ENCODE assay signal across 20 cellular contexts in genomic region chr6:31528307-31528777, GRCh38. TPM values are rescaled to one million over a fixed set of nuclear protein-coding genes. Genes with fewer than 3 reads are reported as not detected.
A peak's percentile ranks its signal among the peaks of the same experiment; 100 is the strongest.
DNase-seq lines count a peak whose midpoint lies in the region; ATAC-seq, FAIRE-seq and TF ChIP-seq lines count a peak whose summit lies in the region.
"Had no signal": no experiment of that assay in that cellular context is flagged by ENCODE, and none has a peak within 500 bp of the region (broad histone marks: within the 10 kb centered on the region; RNA-seq: fewer than 3 reads in every experiment).

No MANE protein-coding gene starts in this region.

- H3K4me3 ChIP-seq in K562 (no peak overlapping the region), tibial nerve (no peak overlapping the region), colonic mucosa (no peak overlapping the region)
- H3K4me3 ChIP-seq: thoracic aorta had no signal

- no peaks in the 10 kb centered on the region for H3K9me3 ChIP-seq in K562 (replicated peaks; ENCODE audit: control insufficient read depth, insufficient read depth, low read depth, low read length)
- no peaks in the 10 kb centered on the region for H3K9me3 ChIP-seq in tibial nerve
- H3K9me3 ChIP-seq in colonic mucosa, result no peaks in the 10 kb centered on the region
- H3K9me3 ChIP-seq: thoracic aorta had no signal

- H2AFZ ChIP-seq in K562 (ENCODE audit: low read depth, low read length), result no peak overlapping the region

- ATAC-seq in K562, result peak; percentile 53
- no peak for ATAC-seq in left ventricle myocardium superior

- H3K4me2 ChIP-seq in K562 (ENCODE audit: insufficient read depth, low read length), result no peak overlapping the region

- TF ChIP-seq CTCF in K562 (IDR thresholded peaks at IDR 0.05 in 2 of 3, conservative IDR thresholded peaks at IDR 0.05 in 1 of 3; ENCODE audit: insufficient read depth in 2 of 3, low read depth in 1 of 3, low read length in 3 of 3), result peak in 1 of 3 experiments; percentile 24; a peak in 1 of 6 replicates
- TF ChIP-seq CTCF in osteocyte (IDR thresholded peaks at IDR 0.05), result no peak
- no peak for TF ChIP-seq CTCF in tibial nerve (IDR thresholded peaks at IDR 0.05)
- TF ChIP-seq CTCF in colonic mucosa (IDR thresholded peaks at IDR 0.05), result no peak

- TF ChIP-seq POLR2A in K562 (conservative IDR thresholded peaks at IDR 0.05), result no peak
- no peak for TF ChIP-seq POLR2A in tibial nerve (IDR thresholded peaks at IDR 0.05)

- CTCF ChIA-PET in K562 (lab: Yijun Ruan, JAX; ENCODE audit: low intra/inter-chr PET ratio), result no interaction called here

- DNase-seq in EH (ENCODE audit: low read depth) (peak; percentile 20), M059J (ENCODE audit: low read depth) (peak; percentile 29), K562 (ENCODE audit: extremely low read depth in 1 of 4, low spot score in 3 of 4) (peak in 1 of 4 experiments; percentile 47), osteocyte (ENCODE audit: extremely low spot score, unreplicated experiment) (no peak), tibial nerve (ENCODE audit: low spot score in 2 of 2) (no peak), colonic mucosa (no peak), left ventricle myocardium superior (no peak)
- DNase-seq: islet precursor cell, MV-4-11, NCI-H2171, WERI-Rb-1 had no signal

- peaks cover 8% of the 10 kb centered on the region for H3K4me1 Mint-ChIP-seq in osteocyte (ENCODE audit: unreplicated experiment)

- H3K79me2 ChIP-seq in K562 (ENCODE audit: control insufficient read depth, insufficient read depth, low read length), result peaks cover 4% of the 10 kb centered on the region; the same call in 2 of the 3 replicates

- H3K36me3 Mint-ChIP-seq in osteocyte (ENCODE audit: unreplicated experiment), result peaks cover 26% of the 10 kb centered on the region

- no peaks in the 10 kb centered on the region for H3K9me1 ChIP-seq in K562 (ENCODE audit: control insufficient read depth, insufficient read depth, low read length)

- H3K36me3 ChIP-seq in K562 (ENCODE audit: control insufficient read depth, insufficient read depth, low read length) (peaks cover 39% of the 10 kb centered on the region), tibial nerve (peaks cover 0 to 43% (median 20%) of the 10 kb centered on the region in 3 donors), colonic mucosa (peaks cover 15% of the 10 kb centered on the region)

- H3K27me3 ChIP-seq in K562 (ENCODE audit: control insufficient read depth in 2 of 2, insufficient read depth in 2 of 2, low read length in 2 of 2) (no peaks in the 10 kb centered on the region), tibial nerve (no peaks in the 10 kb centered on the region), colonic mucosa (no peaks in the 10 kb centered on the region)

- H3K4me3 Mint-ChIP-seq in osteocyte (ENCODE audit: unreplicated experiment), result no peak overlapping the region

- WGBS in K562 (ENCODE audit: insufficient coverage, low coverage, missing lambda C conversion rate), result 32% methylated on average over 4 of the region's 4 CpGs
- WGBS in tibial nerve, 2 donors, result 90 to 95% methylated on average over 4 of the region's 4 CpGs

- TF ChIP-seq EP300 in K562 (IDR thresholded peaks at IDR 0.05; ENCODE audit: low read length), result no peak
- no peak for TF ChIP-seq EP300 in tibial nerve (IDR thresholded peaks at IDR 0.05)

- intact Hi-C loops in K562 (cut with micrococcal nuclease), result loop anchor here (5.0 kb wide), 1 partner anchor 36 kb away; no protein-coding TSS in a partner anchor
- intact Hi-C loops in colonic mucosa (cut with DNase I), result no loop called here
- intact Hi-C loops in left ventricle myocardium superior (cut with micrococcal nuclease), result no loop called here

- POLR2A ChIA-PET in K562 (lab: Yijun Ruan, JAX), result interaction anchor here (0.7 to 6.3 kb wide), 9 partner anchors 8 to 83 kb away, joined by 3 to 107 read pairs (median 3); partner anchors contain the start of gene DDX39B

- peak; percentile 71 for FAIRE-seq in K562 (lab: Jason Lieb, UNC)

- no peaks in the 10 kb centered on the region for H3K9me3 Mint-ChIP-seq in osteocyte (ENCODE audit: unreplicated experiment)

- H3K27ac ChIP-seq in K562 (ENCODE audit: extremely low read depth, low read depth, low read length) (no peak overlapping the region), tibial nerve (no peak overlapping the region), colonic mucosa (no peak overlapping the region)
- H3K27ac ChIP-seq: C4-2B, thoracic aorta, WERI-Rb-1 had no signal

- H4K20me1 ChIP-seq in K562 (replicated peaks; ENCODE audit: control insufficient read depth, insufficient read depth, low read length), result 0 out of 2 replicates have a peak, but pooled peaks cover 16% of the 10 kb centered on the region

- H3K27me3 Mint-ChIP-seq in osteocyte (ENCODE audit: unreplicated experiment), result no peaks in the 10 kb centered on the region

- H3K4me1 ChIP-seq in K562 (replicated peaks in 1 of 2; ENCODE audit: control insufficient read depth in 2 of 2, insufficient read depth in 2 of 2, low read length in 2 of 2) (peaks cover 10 to 20% of the 10 kb centered on the region in 2 experiments), tibial nerve (no peaks in the 10 kb centered on the region), colonic mucosa (no peaks in the 10 kb centered on the region)

- H3K27ac Mint-ChIP-seq in osteocyte (ENCODE audit: unreplicated experiment), result peak overlapping the region; percentile 43

- 0 out of 4 replicates have a peak, but pooled peaks of 1 of the 2 experiments have one; percentile 7 for TF ChIP-seq RAD21 in K562 (CRISPR knock-in tag; conservative IDR thresholded peaks at IDR 0.05 in 1 of 2, IDR thresholded peaks at IDR 0.05 in 1 of 2)

- H3K9ac ChIP-seq in K562 (ENCODE audit: insufficient read depth in 1 of 2, low read depth in 2 of 2, low read length in 2 of 2), result no peak overlapping the region
- H3K9ac ChIP-seq in colonic mucosa (ENCODE audit: low read depth in 2 of 2, low read length in 2 of 2), result no peak overlapping the region

- in situ Hi-C loops in K562 (cut with MboI), result loop anchor here (25.0 kb wide), 1 partner anchor 1434 kb away; the partner anchor contains the start of genes BRD2 and HLA-DMA

- no TSS peak for BruUV-seq in K562 (replicated peaks; lab: Mats Ljungman, UMichigan)

RNA-seq across cellular contexts. Expression of gene MCCD1, which starts 0.4 kb away (rescaled TPM):
- total RNA-seq in M059J (2014; rRNA removed; shearing (Covaris generic)), result not detected in 2 replicates
- not detected in 2 replicates for total RNA-seq in K562 (2011; cell fraction: chromatin; rRNA removed; ENCODE audit: low replicate concordance)
- total RNA-seq in K562 (2011; cell fraction: nucleolus; rRNA removed), result not detected in 2 replicates
- total RNA-seq in K562 (2011; cell fraction: nucleoplasm; rRNA removed), result not detected in 2 replicates
- not detected in 2 replicates for total RNA-seq in K562 (2014; rRNA removed)
- total RNA-seq in K562 (2014; rRNA removed; fragmentation: Illumina TruSeq; extraction: Trizol), result not detected in 2 replicates
- not detected in 2 replicates for total RNA-seq in K562 (2015; rRNA removed; fragmentation: Illumina TruSeq; extraction: Trizol)
- total RNA-seq in K562 (2021), result not detected in 2 replicates
- polyA plus RNA-seq in K562 (2011; rRNA removed), result not detected in 2 replicates
- not detected in 2 replicates for polyA plus RNA-seq in K562 (2011; cell fraction: cytosol; rRNA removed)
- polyA plus RNA-seq in K562 (2011; cell fraction: nucleus; rRNA removed), result not detected in 2 replicates
- polyA plus RNA-seq in K562 (2012), result 0.11 TPM in 1 of 2 replicates, not detected in the other
- polyA plus RNA-seq in K562 (2014; fragmentation: Illumina TruSeq; extraction: Trizol), result not detected in 2 replicates
- not detected for polyA plus RNA-seq in K562 (2014; fragmentation: Nextera tagmentation; extraction: Ambion mirVana)
- polyA plus RNA-seq in K562 (2014; rRNA removed), result not detected in 2 replicates
- not detected in 2 replicates for polyA minus RNA-seq in K562 (2011; rRNA and poly(A)+ RNA removed)
- not detected in 2 replicates for polyA minus RNA-seq in K562 (2011; cell fraction: cytosol; rRNA and poly(A)+ RNA removed)
- not detected in 2 replicates for polyA minus RNA-seq in K562 (2011; cell fraction: nucleus; rRNA and poly(A)+ RNA removed)
- not detected in 2 replicates for total RNA-seq in osteocyte
- not detected for total RNA-seq in tibial nerve
- not detected for total RNA-seq in colonic mucosa
- not detected for total RNA-seq in left ventricle myocardium superior
- total RNA-seq: cerebellum, epithelial cell of proximal tubule, G401, HT-29, mononuclear cell, pulmonary artery endothelial cell, thoracic aorta had no signal
- polyA plus RNA-seq: adipose tissue had no signal

RNA-seq across cellular contexts. Expression of gene DDX39B, which starts 13.5 kb away (rescaled TPM):
- total RNA-seq in M059J (2014; rRNA removed; shearing (Covaris generic)), result 351 and 506 TPM in 2 replicates
- total RNA-seq in K562 (2011; cell fraction: chromatin; rRNA removed; ENCODE audit: low replicate concordance), result 951 and 1,610 TPM in 2 replicates
- 907 and 916 TPM in 2 replicates for total RNA-seq in K562 (2011; cell fraction: nucleolus; rRNA removed)
- 1,013 and 1,191 TPM in 2 replicates for total RNA-seq in K562 (2011; cell fraction: nucleoplasm; rRNA removed)
- 769 and 923 TPM in 2 replicates for total RNA-seq in K562 (2014; rRNA removed)
- total RNA-seq in K562 (2014; rRNA removed; fragmentation: Illumina TruSeq; extraction: Trizol), result 541 and 592 TPM in 2 replicates
- total RNA-seq in K562 (2015; rRNA removed; fragmentation: Illumina TruSeq; extraction: Trizol), result 468 and 485 TPM in 2 replicates
- total RNA-seq in K562 (2021), result 539 and 597 TPM in 2 replicates
- 665 and 668 TPM in 2 replicates for polyA plus RNA-seq in K562 (2011; rRNA removed)
- 781 and 900 TPM in 2 replicates for polyA plus RNA-seq in K562 (2011; cell fraction: cytosol; rRNA removed)
- 1,075 and 1,764 TPM in 2 replicates for polyA plus RNA-seq in K562 (2011; cell fraction: nucleus; rRNA removed)
- polyA plus RNA-seq in K562 (2012), result 515 and 679 TPM in 2 replicates
- polyA plus RNA-seq in K562 (2014; fragmentation: Illumina TruSeq; extraction: Trizol), result 542 and 628 TPM in 2 replicates
- 100 to 1,000 TPM; 479 to 565 TPM for polyA plus RNA-seq in K562 (2014; fragmentation: Nextera tagmentation; extraction: Ambion mirVana)
- 869 and 906 TPM in 2 replicates for polyA plus RNA-seq in K562 (2014; rRNA removed)
- 782 and 1,359 TPM in 2 replicates for polyA minus RNA-seq in K562 (2011; rRNA and poly(A)+ RNA removed)
- polyA minus RNA-seq in K562 (2011; cell fraction: cytosol; rRNA and poly(A)+ RNA removed), result 345 and 506 TPM in 2 replicates
- 336 and 420 TPM in 2 replicates for polyA minus RNA-seq in K562 (2011; cell fraction: nucleus; rRNA and poly(A)+ RNA removed)
- 315 and 331 TPM in 2 replicates for total RNA-seq in osteocyte
- 100 to 1,000 TPM; 306 to 436 (median 358) TPM for total RNA-seq in tibial nerve
- 100 to 1,000 TPM; 213 to 422 TPM for total RNA-seq in colonic mucosa
- 176 TPM for total RNA-seq in left ventricle myocardium superior

RNA-seq across cellular contexts. Expression of gene ATP6V1G2, which starts 18.1 kb away (rescaled TPM):
- total RNA-seq in M059J (2014; rRNA removed; shearing (Covaris generic)), result 0.20 TPM in 1 of 2 replicates, not detected in the other
- 1.9 and 2.5 TPM in 2 replicates for total RNA-seq in K562 (2011; cell fraction: chromatin; rRNA removed; ENCODE audit: low replicate concordance)
- 1.6 and 1.7 TPM in 2 replicates for total RNA-seq in K562 (2011; cell fraction: nucleolus; rRNA removed)
- 1.5 and 3.5 TPM in 2 replicates for total RNA-seq in K562 (2011; cell fraction: nucleoplasm; rRNA removed)
- total RNA-seq in K562 (2014; rRNA removed) (0.12 and 0.14 TPM in 2 replicates), K562 (2014; rRNA removed; fragmentation: Illumina TruSeq; extraction: Trizol) (0.29 and 0.32 TPM in 2 replicates), K562 (2015; rRNA removed; fragmentation: Illumina TruSeq; extraction: Trizol) (0.33 and 0.57 TPM in 2 replicates), K562 (2021) (0.47 and 0.49 TPM in 2 replicates), osteocyte (8.8 and 9.0 TPM in 2 replicates), tibial nerve (1 to 10 TPM in 3 of 4 donors, under 1 TPM in 1; 0.60 to 3.8 (median 2.2) TPM), colonic mucosa (under 1 TPM; 0.57 to 0.85 TPM), left ventricle myocardium superior (2.1 TPM)
- polyA plus RNA-seq in K562 (2011; rRNA removed) (1.0 and 1.5 TPM in 2 replicates), K562 (2014; fragmentation: Illumina TruSeq; extraction: Trizol) (0.55 and 1.1 TPM in 2 replicates), K562 (2014; fragmentation: Nextera tagmentation; extraction: Ambion mirVana) (under 1 TPM; 0.15 to 0.17 TPM), K562 (2014; rRNA removed) (0.38 and 0.78 TPM in 2 replicates)
- 0.81 and 1.3 TPM in 2 replicates for polyA plus RNA-seq in K562 (2011; cell fraction: cytosol; rRNA removed)
- 1.6 and 1.9 TPM in 2 replicates for polyA plus RNA-seq in K562 (2011; cell fraction: nucleus; rRNA removed)
- 0.68 and 0.72 TPM in 2 replicates for polyA plus RNA-seq in K562 (2012)
- 0.28 and 0.60 TPM in 2 replicates for polyA minus RNA-seq in K562 (2011; rRNA and poly(A)+ RNA removed)
- polyA minus RNA-seq in K562 (2011; cell fraction: cytosol; rRNA and poly(A)+ RNA removed), result not detected in 2 replicates
- polyA minus RNA-seq in K562 (2011; cell fraction: nucleus; rRNA and poly(A)+ RNA removed), result 0.44 TPM in 1 of 2 replicates, not detected in the other
- total RNA-seq: HT-29 had no signal

RNA-seq across cellular contexts. Expression of gene NFKBIL1, which starts 19.1 kb away (rescaled TPM):
- 12.8 and 25.7 TPM in 2 replicates for total RNA-seq in M059J (2014; rRNA removed; shearing (Covaris generic))
- total RNA-seq in K562 (2011; cell fraction: chromatin; rRNA removed; ENCODE audit: low replicate concordance), result 6.9 and 18.5 TPM in 2 replicates
- 18.0 and 22.0 TPM in 2 replicates for total RNA-seq in K562 (2011; cell fraction: nucleolus; rRNA removed)
- total RNA-seq in K562 (2011; cell fraction: nucleoplasm; rRNA removed), result 8.6 and 12.2 TPM in 2 replicates
- 32.9 and 33.1 TPM in 2 replicates for total RNA-seq in K562 (2014; rRNA removed)
- 5.8 and 7.6 TPM in 2 replicates for total RNA-seq in K562 (2014; rRNA removed; fragmentation: Illumina TruSeq; extraction: Trizol)
- 17.0 and 18.1 TPM in 2 replicates for total RNA-seq in K562 (2015; rRNA removed; fragmentation: Illumina TruSeq; extraction: Trizol)
- 24.7 and 28.7 TPM in 2 replicates for total RNA-seq in K562 (2021)
- 5.7 and 9.0 TPM in 2 replicates for polyA plus RNA-seq in K562 (2011; rRNA removed)
- 14.1 and 38.6 TPM in 2 replicates for polyA plus RNA-seq in K562 (2011; cell fraction: cytosol; rRNA removed)
- polyA plus RNA-seq in K562 (2011; cell fraction: nucleus; rRNA removed), result 22.5 and 31.4 TPM in 2 replicates
- 16.3 and 46.1 TPM in 2 replicates for polyA plus RNA-seq in K562 (2012)
- 4.3 and 14.0 TPM in 2 replicates for polyA plus RNA-seq in K562 (2014; fragmentation: Illumina TruSeq; extraction: Trizol)
- polyA plus RNA-seq in K562 (2014; fragmentation: Nextera tagmentation; extraction: Ambion mirVana), result under 1 TPM; 0.49 to 0.59 TPM
- polyA plus RNA-seq in K562 (2014; rRNA removed), result 26.6 and 32.6 TPM in 2 replicates
- 2.6 and 2.7 TPM in 2 replicates for polyA minus RNA-seq in K562 (2011; rRNA and poly(A)+ RNA removed)
- polyA minus RNA-seq in K562 (2011; cell fraction: cytosol; rRNA and poly(A)+ RNA removed), result 9.0 and 12.8 TPM in 2 replicates
- 6.3 and 8.0 TPM in 2 replicates for polyA minus RNA-seq in K562 (2011; cell fraction: nucleus; rRNA and poly(A)+ RNA removed)
- 28.7 and 33.2 TPM in 2 replicates for total RNA-seq in osteocyte
- 10 to 100 TPM; 26.2 to 30.2 (median 27.7) TPM for total RNA-seq in tibial nerve
- 10 to 100 TPM; 16.1 to 18.8 TPM for total RNA-seq in colonic mucosa
- total RNA-seq in left ventricle myocardium superior, result 12.7 TPM

RNA-seq across cellular contexts. Expression of gene MICB, which starts 30.4 kb away (rescaled TPM):
- total RNA-seq in M059J (2014; rRNA removed; shearing (Covaris generic)), result 47.6 and 59.9 TPM in 2 replicates
- 34.9 and 52.1 TPM in 2 replicates for total RNA-seq in K562 (2011; cell fraction: chromatin; rRNA removed; ENCODE audit: low replicate concordance)
- total RNA-seq in K562 (2011; cell fraction: nucleolus; rRNA removed), result 45.0 and 45.7 TPM in 2 replicates
- 44.4 and 50.8 TPM in 2 replicates for total RNA-seq in K562 (2011; cell fraction: nucleoplasm; rRNA removed)
- total RNA-seq in K562 (2014; rRNA removed) (18.5 and 21.8 TPM in 2 replicates), K562 (2014; rRNA removed; fragmentation: Illumina TruSeq; extraction: Trizol) (16.5 and 18.8 TPM in 2 replicates), K562 (2015; rRNA removed; fragmentation: Illumina TruSeq; extraction: Trizol) (19.8 and 20.6 TPM in 2 replicates), K562 (2021) (21.0 and 23.2 TPM in 2 replicates), osteocyte (12.1 and 13.8 TPM in 2 replicates), tibial nerve (1 to 10 TPM; 1.0 to 8.0 (median 4.1) TPM), colonic mucosa (1 to 10 TPM; 5.6 to 6.7 TPM), left ventricle myocardium superior (1.7 TPM)
- polyA plus RNA-seq in K562 (2011; rRNA removed) (25.0 and 32.6 TPM in 2 replicates), K562 (2014; fragmentation: Illumina TruSeq; extraction: Trizol) (27.7 and 34.5 TPM in 2 replicates), K562 (2014; fragmentation: Nextera tagmentation; extraction: Ambion mirVana) (10 to 100 TPM; 13.3 to 18.9 TPM), K562 (2014; rRNA removed) (21.5 and 24.0 TPM in 2 replicates)
- polyA plus RNA-seq in K562 (2011; cell fraction: cytosol; rRNA removed), result 32.5 and 47.5 TPM in 2 replicates
- 29.0 and 29.3 TPM in 2 replicates for polyA plus RNA-seq in K562 (2011; cell fraction: nucleus; rRNA removed)
- polyA plus RNA-seq in K562 (2012), result 16.5 and 30.9 TPM in 2 replicates
- polyA minus RNA-seq in K562 (2011; rRNA and poly(A)+ RNA removed), result 37.4 and 40.1 TPM in 2 replicates
- 21.2 and 28.8 TPM in 2 replicates for polyA minus RNA-seq in K562 (2011; cell fraction: cytosol; rRNA and poly(A)+ RNA removed)
- polyA minus RNA-seq in K562 (2011; cell fraction: nucleus; rRNA and poly(A)+ RNA removed), result 6.1 and 9.4 TPM in 2 replicates

Comparison
In these comparisons a context has a peak if more than half of its experiments do, and no peak if none do; other contexts are left out.
1. DNase-seq: peak in EH (single experiment) and M059J (single experiment); none in osteocyte (single experiment), tibial nerve (0 of 2), colonic mucosa (single experiment) and left ventricle myocardium superior (single experiment).